In genomic region chr18:21903688-21904087, GRCh38 we compare ENCODE assay signal across 21 cellular contexts.
"Had no signal": no experiment of that assay in that cellular context is flagged by ENCODE, and none has a peak within 500 bp of the region (broad histone marks: within the 10 kb centered on the region; RNA-seq: fewer than 3 reads in every experiment).

No MANE protein-coding gene starts in this region.

- H3K9me3 ChIP-seq: left ventricle myocardium inferior, neutrophil, ovary, tibial nerve, uterus had no signal

- H3K27me3 ChIP-seq: ovary, tibial nerve, uterus had no signal

- H3K4me1 Mint-ChIP-seq: naive thymus-derived CD8-positive, alpha-beta T cell; neural progenitor cell; stimulated activated memory B cell treated with anti-CD40 and anti-IgM and Interleukin-4, amounts not matched to agents 10 μg/mL and 1 μg/mL and 100 μg/mL, for 72 hours; stimulated activated naive CD8-positive, alpha-beta T cell treated with anti-CD3 and anti-CD28 coated beads, Interleukin-15, amount 100 ng/mL, for 72 hours had no signal

- H3K4me3 ChIP-seq: left ventricle myocardium inferior, lung, neural progenitor cell, ovary, skin epidermis, tibial nerve, uterus had no signal

- H3K27ac Mint-ChIP-seq: naive thymus-derived CD8-positive, alpha-beta T cell; nephron progenitor cell; neural progenitor cell; progenitor cell of endocrine pancreas; stimulated activated memory B cell treated with anti-CD40 and anti-IgM and Interleukin-4, amounts not matched to agents 10 μg/mL and 1 μg/mL and 100 μg/mL, for 72 hours; stimulated activated naive CD8-positive, alpha-beta T cell treated with anti-CD3 and anti-CD28 coated beads, Interleukin-15, amount 100 ng/mL, for 72 hours; type B pancreatic cell had no signal

- H3K4me1 ChIP-seq: neural progenitor cell, uterus had no signal

- H3K36me3 Mint-ChIP-seq: naive thymus-derived CD8-positive, alpha-beta T cell; neural progenitor cell; stimulated activated memory B cell treated with anti-CD40 and anti-IgM and Interleukin-4, amounts not matched to agents 10 μg/mL and 1 μg/mL and 100 μg/mL, for 72 hours; type B pancreatic cell had no signal

- H3K36me3 ChIP-seq: left ventricle myocardium inferior, neural progenitor cell, neutrophil, ovary, tibial nerve, uterus had no signal

- H3K27ac ChIP-seq: left ventricle myocardium inferior, neural progenitor cell, neutrophil, ovary, skin epidermis, tibial nerve, uterus had no signal

- H3K27me3 Mint-ChIP-seq: stimulated activated naive CD8-positive, alpha-beta T cell treated with anti-CD3 and anti-CD28 coated beads, Interleukin-15, amount 100 ng/mL, for 72 hours had no signal

- H3K9me3 Mint-ChIP-seq: neural progenitor cell; stimulated activated memory B cell treated with anti-CD40 and anti-IgM and Interleukin-4, amounts not matched to agents 10 μg/mL and 1 μg/mL and 100 μg/mL, for 72 hours; stimulated activated naive CD8-positive, alpha-beta T cell treated with anti-CD3 and anti-CD28 coated beads, Interleukin-15, amount 100 ng/mL, for 72 hours had no signal

- DNase-seq: islet precursor cell; left ventricle myocardium inferior; mesendoderm; naive thymus-derived CD8-positive, alpha-beta T cell; nephron progenitor cell; occipital lobe; ovary; stimulated activated CD4-positive, alpha-beta T cell treated with anti-CD3 and anti-CD28 coated beads, Interleukin-4, amount 100 ng/mL, for 24 hours; stimulated activated CD8-positive, alpha-beta memory T cell treated with anti-CD3 and anti-CD28 coated beads, Interleukin-4, amount 100 ng/mL, for 48 hours; stimulated activated naive CD4-positive, alpha-beta T cell treated with Interleukin-2 at 50 U/mL for 16 hours; stimulated activated naive CD8-positive, alpha-beta T cell treated with anti-CD3 and anti-CD28 coated beads, Interleukin-15, amount 100 ng/mL, for 72 hours; substantia nigra; uterus had no signal

- H3K4me3 Mint-ChIP-seq: naive thymus-derived CD8-positive, alpha-beta T cell; nephron progenitor cell; neural progenitor cell; stimulated activated memory B cell treated with anti-CD40 and anti-IgM and Interleukin-4, amounts not matched to agents 10 μg/mL and 1 μg/mL and 100 μg/mL, for 72 hours; stimulated activated naive CD8-positive, alpha-beta T cell treated with anti-CD3 and anti-CD28 coated beads, Interleukin-15, amount 100 ng/mL, for 72 hours; type B pancreatic cell had no signal
